In genomic region chr20:8389381-8390368, GRCh38 we compare ENCODE assay signal across 8 cellular contexts.
A peak's percentile ranks its signal among the peaks of the same experiment; 100 is the strongest.
DNase-seq lines count a peak whose midpoint lies in the region; ATAC-seq, FAIRE-seq and TF ChIP-seq lines count a peak whose summit lies in the region.

No MANE protein-coding gene starts in this region.

- H3K4me3 Mint-ChIP-seq in stimulated activated effector memory CD8-positive, alpha-beta T cell treated with anti-CD3 and anti-CD28 coated beads, Interleukin-12 subunit alpha, Interleukin-12 subunit beta, amount 100 ng/mL, for 72 hours, result no peak overlapping the region

- intact Hi-C loops in left lung (cut with DNase I), result loop anchor here in 1 of 2 donors (5.0 to 10.0 kb wide), 2 partner anchors 255 to 342 kb away; partner anchors contain the start of gene PLCB1

- FAIRE-seq in A549 (lab: Jason Lieb, UNC), result peak; percentile 46

- H3K36me3 ChIP-seq in left lung, result no peaks in the 10 kb centered on the region

- H3K9me3 ChIP-seq in A549 (no peaks in the 10 kb centered on the region), left lung (no peaks in the 10 kb centered on the region)

- TF ChIP-seq EP300 in A549 (IDR thresholded peaks at IDR 0.05), result no peak

- H3K36me3 Mint-ChIP-seq in stimulated activated effector memory CD8-positive, alpha-beta T cell treated with anti-CD3 and anti-CD28 coated beads, Interleukin-12 subunit alpha, Interleukin-12 subunit beta, amount 100 ng/mL, for 72 hours, result no peaks in the 10 kb centered on the region

- H3K9me3 Mint-ChIP-seq in stimulated activated effector memory CD8-positive, alpha-beta T cell treated with anti-CD3 and anti-CD28 coated beads, Interleukin-12 subunit alpha, Interleukin-12 subunit beta, amount 100 ng/mL, for 72 hours, result no peaks in the 10 kb centered on the region

- ATAC-seq in A549, result peak; percentile 50 to 65; a peak in 3 of 6 replicates
- ATAC-seq in GM19035 (IDR thresholded peaks at IDR 0.05; ENCODE audit: unreplicated experiment), result peak; percentile 48
- ATAC-seq in left lung, result peak; percentile 70
- no peak for ATAC-seq in HG03196 (IDR thresholded peaks at IDR 0.05; ENCODE audit: unreplicated experiment)
- ATAC-seq in HG03520 (IDR thresholded peaks at IDR 0.05; ENCODE audit: unreplicated experiment), result no peak
- ATAC-seq in stimulated activated effector memory CD8-positive, alpha-beta T cell treated with anti-CD3 and anti-CD28 coated beads, Interleukin-12 subunit alpha, Interleukin-12 subunit beta, amount 100 ng/mL, for 72 hours, result no peak

- no peak overlapping the region for H3K27ac Mint-ChIP-seq in stimulated activated effector memory CD8-positive, alpha-beta T cell treated with anti-CD3 and anti-CD28 coated beads, Interleukin-12 subunit alpha, Interleukin-12 subunit beta, amount 100 ng/mL, for 72 hours

- 36% methylated on average over 12 of the region's 12 CpGs for WGBS in A549 (ENCODE audit: missing lambda C conversion rate)

- peaks cover 32% of the 10 kb centered on the region for H3K4me1 Mint-ChIP-seq in stimulated activated effector memory CD8-positive, alpha-beta T cell treated with anti-CD3 and anti-CD28 coated beads, Interleukin-12 subunit alpha, Interleukin-12 subunit beta, amount 100 ng/mL, for 72 hours

- no peaks in the 10 kb centered on the region for H3K27me3 ChIP-seq in left lung

- H3K4me1 ChIP-seq in A549 (no peaks in the 10 kb centered on the region), left lung (peaks cover 0 to 33% of the 10 kb centered on the region in 2 donors)

- DNase-seq in A549 (ENCODE audit: low read depth in 1 of 2, low spot score in 1 of 2) (peak; percentile 9 to 51), NCI-H524 (lab: John Stamatoyannopoulos, UW) (peak; percentile 18 to 76), caudate nucleus (lab: John Stamatoyannopoulos, UW) (peak in 4 of 61 donors; percentile 3 to 9 (median 6)), left lung (no peak)
- DNase-seq in stimulated activated effector memory CD8-positive, alpha-beta T cell treated with anti-CD3 and anti-CD28 coated beads, Interleukin-12 subunit alpha, Interleukin-12 subunit beta, amount 100 ng/mL, for 72 hours (ENCODE audit: low spot score in 2 of 2), result no peak

- CTCF ChIA-PET in A549 (lab: Yijun Ruan, JAX), result interaction anchor here (0.8 to 4.1 kb wide), 22 partner anchors 9 to 346 kb away, joined by 3 to 25 read pairs (median 5); partner anchors contain the start of gene PLCB1

- no peak overlapping the region for H3K4me2 ChIP-seq in A549

- POLR2A ChIA-PET in A549 (lab: Yijun Ruan, JAX), result no interaction called here

- H3K4me3 ChIP-seq in A549 (no peak overlapping the region), left lung (no peak overlapping the region)

- TF ChIP-seq CTCF in A549 (IDR thresholded peaks at IDR 0.05) (peak; percentile 77), left lung (IDR thresholded peaks at IDR 0.05) (peak in 1 of 2 donors; percentile 35)

- H3K27ac ChIP-seq in A549 (no peak overlapping the region), caudate nucleus (ENCODE audit: low read depth, low read length) (peak overlapping the region; percentile 16), left lung (no peak overlapping the region)

- TF ChIP-seq RAD21 in A549 (conservative IDR thresholded peaks at IDR 0.05 in 1 of 2, IDR thresholded peaks at IDR 0.05 in 1 of 2), result peak; percentile 55 to 67

- no peak for TF ChIP-seq POLR2A in A549 (IDR thresholded peaks at IDR 0.05; ENCODE audit: low read length)

TF ChIP-seq in A549, 52 proteins besides CTCF, POLR2A, EP300 and RAD21:
- TF ChIP-seq SMC3 (IDR thresholded peaks at IDR 0.05), result peak; percentile 88
- no peak for TF ChIP-seq HEYL (CRISPR knock-in tag; IDR thresholded peaks at IDR 0.05)
- TF ChIP-seq ZFP36 (IDR thresholded peaks at IDR 0.05; ENCODE audit: borderline replicate concordance, partially characterized antibody), result no peak
- no peak for TF ChIP-seq HDAC2 (IDR thresholded peaks at IDR 0.05)
- TF ChIP-seq ZSCAN20 (CRISPR knock-in tag; IDR thresholded peaks at IDR 0.05), result no peak
TF ChIP-seq in A549: peak in this region for 1.

Comparison
In these comparisons a context has a peak if more than half of its experiments do, and no peak if none do; other contexts are left out.
1. ATAC-seq: peak in A549 (2 of 2), GM19035 (single experiment) and left lung (single experiment); none in HG03196 (single experiment), HG03520 (single experiment) and stimulated activated effector memory CD8-positive, alpha-beta T cell treated with anti-CD3 and anti-CD28 coated beads, Interleukin-12 subunit alpha, Interleukin-12 subunit beta, amount 100 ng/mL, for 72 hours (single experiment).
2. DNase-seq: peak in A549 (2 of 2) and NCI-H524 (2 of 2); none in left lung (0 of 2) and stimulated activated effector memory CD8-positive, alpha-beta T cell treated with anti-CD3 and anti-CD28 coated beads, Interleukin-12 subunit alpha, Interleukin-12 subunit beta, amount 100 ng/mL, for 72 hours (0 of 2).